27 cellular contexts compared by ENCODE assay signal in genomic region chr2:8426577-8426976, GRCh38.
"Had no signal": no experiment of that assay in that cellular context is flagged by ENCODE, and none has a peak within 500 bp of the region (broad histone marks: within the 10 kb centered on the region; RNA-seq: fewer than 3 reads in every experiment).

No MANE protein-coding gene starts in this region.

- H3K4me1 Mint-ChIP-seq: activated B cell treated with CpG ODN at 0.5 μM for 24 hours had no signal

- H3K4me3 ChIP-seq: adrenal gland, body of pancreas, esophagus squamous epithelium, left ventricle myocardium inferior, mucosa of descending colon, neural progenitor cell, spleen, thoracic aorta had no signal

- H3K27me3 ChIP-seq: adrenal gland, body of pancreas, neural progenitor cell had no signal

- H3K27ac Mint-ChIP-seq: activated B cell treated with CpG ODN at 0.5 μM for 24 hours; activated naive CD8-positive, alpha-beta T cell; activated T-cell treated with anti-CD3 and anti-CD28 coated beads, Interleukin-2, amount 50 U/mL, for 24 hours; activated T-helper 2 cell treated with anti-CD3 and anti-CD28 coated beads, Interferon-gamma antibody, Interleukin-2, Interleukin-4, amounts not matched to agents 10 μg/mL and 5 μg/mL and 100 μg/mL, durations not matched to agents 14 hours and 24 hours and 36 hours had no signal

- H3K36me3 ChIP-seq: adrenal gland, esophagus squamous epithelium, left ventricle myocardium inferior, neural progenitor cell, spleen, thoracic aorta had no signal

- H3K4me3 Mint-ChIP-seq: activated B cell treated with CpG ODN at 0.5 μM for 24 hours; activated naive CD8-positive, alpha-beta T cell; activated T-cell treated with anti-CD3 and anti-CD28 coated beads, Interleukin-2, amount 50 U/mL, for 24 hours; neural progenitor cell had no signal

- H3K36me3 Mint-ChIP-seq: activated naive CD8-positive, alpha-beta T cell had no signal

- H3K9ac ChIP-seq: neural progenitor cell had no signal

- H3K27ac ChIP-seq: adrenal gland, body of pancreas, epithelial cell of prostate, esophagus squamous epithelium, left ventricle myocardium inferior, neural progenitor cell, spleen, thoracic aorta had no signal

- H3K9me3 Mint-ChIP-seq: activated T-cell treated with anti-CD3 and anti-CD28 coated beads, Interleukin-2, amount 50 U/mL, for 24 hours; activated T-helper 2 cell treated with anti-CD3 and anti-CD28 coated beads, Interferon-gamma antibody, Interleukin-2, Interleukin-4, amounts not matched to agents 10 μg/mL and 5 μg/mL and 100 μg/mL, durations not matched to agents 14 hours and 24 hours and 36 hours had no signal

- ATAC-seq: body of pancreas; mucosa of descending colon; right cardiac atrium; stimulated activated naive CD8-positive, alpha-beta T cell treated with anti-CD3 and anti-CD28 coated beads, Interleukin-15, Interleukin-2, amounts not matched to agents 100 U/mL and 50 U/mL, for 24 hours had no signal

- H3K9me3 ChIP-seq: adrenal gland, body of pancreas, esophagus squamous epithelium, left ventricle myocardium inferior, mucosa of descending colon, spleen, thoracic aorta had no signal

- H3K4me1 ChIP-seq: adrenal gland, body of pancreas, esophagus squamous epithelium, neural progenitor cell had no signal

- FAIRE-seq: colon, endometrium, islet of Langerhans, urothelium cell line had no signal

- DNase-seq: activated B cell treated with CpG ODN at 0.5 μM for 24 hours; activated CD4-positive, alpha-beta T cell treated with anti-CD3 and anti-CD28 coated beads, Interleukin-2, amount 50 U/mL, for 4 hours; activated CD8-positive, alpha-beta memory T cell treated with anti-CD3 and anti-CD28 coated beads, Interleukin-2, amount 50 U/mL, for 4 hours; activated T-cell treated with anti-CD3 and anti-CD28 coated beads, Interleukin-2, amount 50 U/mL, for 24 hours; aorta; body of pancreas; dermis blood vessel endothelial cell; effector CD4-positive, alpha-beta T cell; esophagus squamous epithelium; foreskin melanocyte; left ventricle myocardium inferior; mucosa of descending colon; right cardiac atrium; spleen; stimulated activated naive CD8-positive, alpha-beta T cell treated with anti-CD3 and anti-CD28 coated beads, Interleukin-15, Interleukin-2, amounts not matched to agents 100 U/mL and 50 U/mL, for 24 hours; T1000; trophoblast cell had no signal
